Comparison of ENCODE assay signal across 8 cellular contexts in genomic region chr1:230849451-230850194, GRCh38. TPM values are rescaled to one million over a fixed set of nuclear protein-coding genes. Genes with fewer than 3 reads are reported as not detected.
DNase-seq lines count a peak whose midpoint lies in the region; ATAC-seq lines count a peak whose summit lies in the region.

No MANE protein-coding gene starts in this region.

- H3K27ac ChIP-seq in GM23248 (peak overlapping the region; percentile 35), angular gyrus (ENCODE audit: low read depth, low read length) (peak overlapping the region; percentile 32), skeletal muscle tissue (ENCODE audit: low read depth, low read length) (peak overlapping the region; percentile 64)

- ATAC-seq in left ventricle myocardium superior (peak; percentile 91), GM18502 (IDR thresholded peaks at IDR 0.05; ENCODE audit: poor library complexity, unreplicated experiment) (no peak), GM21360 (IDR thresholded peaks at IDR 0.05; ENCODE audit: unreplicated experiment) (no peak)

- H3K4me1 ChIP-seq in GM23248 (ENCODE audit: insufficient read depth), result peaks cover 38% of the 10 kb centered on the region
- peaks cover 33 to 58% (median 51%) of the 10 kb centered on the region in 3 donors for H3K4me1 ChIP-seq in skeletal muscle tissue (ENCODE audit: control insufficient read depth in 3 of 3, insufficient read depth in 3 of 3, low read length in 3 of 3)

- no peaks in the 10 kb centered on the region for H3K9me2 ChIP-seq in GM23248 (ENCODE audit: insufficient read depth)

- peaks cover 21% of the 10 kb centered on the region; the same call in 1 of the 2 replicates for H4K20me1 ChIP-seq in GM23248 (ENCODE audit: insufficient read depth)

- peak overlapping the region; percentile 58 for H3K4me2 ChIP-seq in GM23248 (ENCODE audit: unreplicated experiment)

- peaks cover 88% of the 10 kb centered on the region for H3K79me2 ChIP-seq in GM23248 (ENCODE audit: insufficient read depth)

- H3K4me3 ChIP-seq in GM23248 (0 out of 2 replicates have a peak overlapping the region, but pooled peaks have one; percentile 5), skeletal muscle tissue (ENCODE audit: low read length in 3 of 3) (peak overlapping the region in 2 of 3 donors; percentile 18 to 49)

- H3K27me3 ChIP-seq in GM23248 (replicated peaks; ENCODE audit: insufficient read depth) (no peaks in the 10 kb centered on the region), skeletal muscle tissue (ENCODE audit: control insufficient read depth in 3 of 3, insufficient read depth in 3 of 3, low read length in 3 of 3) (no peaks in the 10 kb centered on the region)

- H3F3A ChIP-seq in GM23248 (ENCODE audit: insufficient read depth), result peaks cover 18% of the 10 kb centered on the region; the same call in 1 of the 2 replicates

- H3K9ac ChIP-seq in GM23248 (no peak overlapping the region), skeletal muscle tissue (ENCODE audit: low read depth in 1 of 3, low read length in 3 of 3) (peak overlapping the region in 2 of 3 donors; percentile 0 to 26)

- intact Hi-C loops in left ventricle myocardium superior (cut with micrococcal nuclease), result no loop called here

- WGBS in GM23248 (ENCODE audit: low coverage in 1 of 2, low lambda C conversion rate in 2 of 2, missing lambda C conversion rate in 2 of 2), 2 experiments, result 9 to 13% methylated on average over 13 of the region's 13 CpGs

- in situ Hi-C loops in GM23248 (cut with MboI), result no loop called here

- H3K9me3 ChIP-seq in GM23248 (ENCODE audit: low read depth), result no peaks in the 10 kb centered on the region
- no peaks in the 10 kb centered on the region for H3K9me3 ChIP-seq in skeletal muscle tissue (ENCODE audit: control insufficient read depth in 3 of 3, low read length in 3 of 3)

- no peak overlapping the region for H2AFZ ChIP-seq in GM23248

- peak; percentile 96 for DNase-seq in GM23248
- DNase-seq in left ventricle myocardium superior, result peak; percentile 74
- DNase-seq in stimulated activated CD4-positive, alpha-beta T cell treated with anti-CD3 and anti-CD28 coated beads, Interleukin-1b, Interleukin-23, amount 100 ng/mL, for 48 hours, result no peak
- DNase-seq in RPMI8226, result no peak

- H3K36me3 ChIP-seq in GM23248 (ENCODE audit: low read depth), result peaks cover 30% of the 10 kb centered on the region
- peaks cover 6 to 12% (median 8%) of the 10 kb centered on the region in 3 donors for H3K36me3 ChIP-seq in skeletal muscle tissue (ENCODE audit: control insufficient read depth in 3 of 3, insufficient read depth in 3 of 3, low read length in 3 of 3)

RNA-seq across cellular contexts. Expression of gene C1orf198, which starts 18.7 kb away (rescaled TPM):
- 108 and 123 TPM in 2 replicates for total RNA-seq in GM23248 (2014; rRNA removed; shearing (Covaris generic))
- polyA plus RNA-seq in GM23248 (2016; fragmentation: Nextera tagmentation; extraction: Ambion mirVana), result 76.2 and 79.5 TPM in 2 replicates
- total RNA-seq in left ventricle myocardium superior (49.8 TPM), skeletal muscle tissue (32.9 TPM)

Comparison
In these comparisons a context has a peak if more than half of its experiments do, and no peak if none do; other contexts are left out.
1. DNase-seq: peak in GM23248 (single experiment) and left ventricle myocardium superior (single experiment); none in stimulated activated CD4-positive, alpha-beta T cell treated with anti-CD3 and anti-CD28 coated beads, Interleukin-1b, Interleukin-23, amount 100 ng/mL, for 48 hours (single experiment) and RPMI8226 (single experiment).
2. Peak in every context shown above with its lines, with median percentiles within 50 percentile points of each other: H3K27ac ChIP-seq.